8 cellular contexts compared by ENCODE assay signal in genomic region chrX:65534450-65535292, GRCh38. TPM values are rescaled to one million over a fixed set of nuclear protein-coding genes. Genes with fewer than 3 reads are reported as not detected.
A peak's percentile ranks its signal among the peaks of the same experiment; 100 is the strongest.
DNase-seq lines count a peak whose midpoint lies in the region; ATAC-seq and TF ChIP-seq lines count a peak whose summit lies in the region.

Gene LAS1L, minus strand, starts transcription at chrX:65534787. Its CDS starts 72 bp downstream, at chrX:65534715.

- H3K4me3 ChIP-seq in RWPE2 (ENCODE audit: severe bottlenecking) = peak within 1 kb of the TSS; percentile 69

- H3K27ac ChIP-seq in RWPE2 (ENCODE audit: poor library complexity, severe bottlenecking) = no peak within 1 kb of the TSS

- peak within 1 kb of the TSS; percentile 100 for H3K4me3 Mint-ChIP-seq in activated T-helper 2 cell treated with anti-CD3 and anti-CD28 coated beads, Interferon-gamma antibody, Interleukin-2, Interleukin-4, amounts not matched to agents 10 μg/mL and 5 μg/mL and 100 μg/mL, durations not matched to agents 14 hours and 24 hours and 36 hours (ENCODE audit: low read depth)
- peak within 1 kb of the TSS; percentile 93 for H3K4me3 Mint-ChIP-seq in natural killer cell treated with Interleukin-12 subunit alpha and Interleukin-12 subunit beta and Interleukin-15 and Interleukin-18, amount 100 ng/mL, for 72 hours

- H3K36me3 Mint-ChIP-seq in activated T-helper 2 cell treated with anti-CD3 and anti-CD28 coated beads, Interferon-gamma antibody, Interleukin-2, Interleukin-4, amounts not matched to agents 10 μg/mL and 5 μg/mL and 100 μg/mL, durations not matched to agents 14 hours and 24 hours and 36 hours (ENCODE audit: low read depth) = peaks cover 26% of the 10 kb centered on the region
- H3K36me3 Mint-ChIP-seq in natural killer cell treated with Interleukin-12 subunit alpha and Interleukin-12 subunit beta and Interleukin-15 and Interleukin-18, amount 100 ng/mL, for 72 hours = no peaks in the 10 kb centered on the region

- H3K9me3 Mint-ChIP-seq in activated T-helper 2 cell treated with anti-CD3 and anti-CD28 coated beads, Interferon-gamma antibody, Interleukin-2, Interleukin-4, amounts not matched to agents 10 μg/mL and 5 μg/mL and 100 μg/mL, durations not matched to agents 14 hours and 24 hours and 36 hours = no peaks in the 10 kb centered on the region
- no peaks in the 10 kb centered on the region for H3K9me3 Mint-ChIP-seq in natural killer cell treated with Interleukin-12 subunit alpha and Interleukin-12 subunit beta and Interleukin-15 and Interleukin-18, amount 100 ng/mL, for 72 hours

- no peaks in the 10 kb centered on the region for H3K27me3 Mint-ChIP-seq in activated T-helper 2 cell treated with anti-CD3 and anti-CD28 coated beads, Interferon-gamma antibody, Interleukin-2, Interleukin-4, amounts not matched to agents 10 μg/mL and 5 μg/mL and 100 μg/mL, durations not matched to agents 14 hours and 24 hours and 36 hours (ENCODE audit: low read depth)
- peaks cover 0 to 4% of the 10 kb centered on the region in 2 donors for H3K27me3 Mint-ChIP-seq in natural killer cell treated with Interleukin-12 subunit alpha and Interleukin-12 subunit beta and Interleukin-15 and Interleukin-18, amount 100 ng/mL, for 72 hours

- TF ChIP-seq CTCF in RWPE2 (IDR thresholded peaks at IDR 0.05; ENCODE audit: poor library complexity, severe bottlenecking) = no peak

- DNase-seq in EH (ENCODE audit: low read depth) (peak; percentile 94), H4 (ENCODE audit: low spot score) (peak; percentile 95), LoVo (ENCODE audit: low spot score) (peak; percentile 82), RWPE2 (ENCODE audit: low spot score) (peak; percentile 87), fibroblast of peridontal ligament (ENCODE audit: extremely low read depth) (peak; percentile 95)
- peak; percentile 90 for DNase-seq in activated T-helper 2 cell treated with anti-CD3 and anti-CD28 coated beads, Interferon-gamma antibody, Interleukin-2, Interleukin-4, amounts not matched to agents 10 μg/mL and 5 μg/mL and 100 μg/mL, durations not matched to agents 14 hours and 24 hours and 36 hours (ENCODE audit: low spot score)
- peak; percentile 91 for DNase-seq in natural killer cell treated with Interleukin-12 subunit alpha and Interleukin-12 subunit beta and Interleukin-15 and Interleukin-18, amount 100 ng/mL, for 72 hours (ENCODE audit: low spot score)
- DNase-seq in stimulated activated naive CD8-positive, alpha-beta T cell treated with anti-CD3 and anti-CD28 coated beads, Interleukin-15, Interleukin-2, amounts not matched to agents 100 U/mL and 50 U/mL, for 24 hours = peak; percentile 84

- H3K4me1 Mint-ChIP-seq in activated T-helper 2 cell treated with anti-CD3 and anti-CD28 coated beads, Interferon-gamma antibody, Interleukin-2, Interleukin-4, amounts not matched to agents 10 μg/mL and 5 μg/mL and 100 μg/mL, durations not matched to agents 14 hours and 24 hours and 36 hours (ENCODE audit: low read depth) = peaks cover 11% of the 10 kb centered on the region
- peaks cover 14% of the 10 kb centered on the region in 2 donors for H3K4me1 Mint-ChIP-seq in natural killer cell treated with Interleukin-12 subunit alpha and Interleukin-12 subunit beta and Interleukin-15 and Interleukin-18, amount 100 ng/mL, for 72 hours (ENCODE audit: low read depth in 2 of 2)

- no peaks in the 10 kb centered on the region for H3K4me1 ChIP-seq in RWPE2 (ENCODE audit: insufficient read depth, poor library complexity, severe bottlenecking)

- no peaks in the 10 kb centered on the region for H3K27me3 ChIP-seq in RWPE2 (ENCODE audit: insufficient read depth, poor library complexity, severe bottlenecking)

- H3K36me3 ChIP-seq in RWPE2 (ENCODE audit: low read depth) = peaks cover 4% of the 10 kb centered on the region; the same call in 1 of the 2 replicates

- no peaks in the 10 kb centered on the region for H3K9me3 ChIP-seq in RWPE2 (ENCODE audit: severe bottlenecking)

- peak; percentile 99 for ATAC-seq in RWPE2 (ENCODE audit: low read depth)
- peak; percentile 99 for ATAC-seq in natural killer cell treated with Interleukin-12 subunit alpha and Interleukin-12 subunit beta and Interleukin-15 and Interleukin-18, amount 100 ng/mL, for 72 hours
- ATAC-seq in stimulated activated naive CD8-positive, alpha-beta T cell treated with anti-CD3 and anti-CD28 coated beads, Interleukin-15, Interleukin-2, amounts not matched to agents 100 U/mL and 50 U/mL, for 24 hours = peak; percentile 99

- H3K27ac Mint-ChIP-seq in activated T-helper 2 cell treated with anti-CD3 and anti-CD28 coated beads, Interferon-gamma antibody, Interleukin-2, Interleukin-4, amounts not matched to agents 10 μg/mL and 5 μg/mL and 100 μg/mL, durations not matched to agents 14 hours and 24 hours and 36 hours = peak within 1 kb of the TSS; percentile 99
- peak within 1 kb of the TSS; percentile 71 to 89 for H3K27ac Mint-ChIP-seq in natural killer cell treated with Interleukin-12 subunit alpha and Interleukin-12 subunit beta and Interleukin-15 and Interleukin-18, amount 100 ng/mL, for 72 hours

- intact Hi-C loops in activated T-helper 2 cell treated with anti-CD3 and anti-CD28 coated beads, Interferon-gamma antibody, Interleukin-2, Interleukin-4, amounts not matched to agents 10 μg/mL and 5 μg/mL and 100 μg/mL, durations not matched to agents 14 hours and 24 hours and 36 hours (cut with micrococcal nuclease) = loop anchor here (2.0 to 10.0 kb wide), 4 partner anchors 60 to 1330 kb away; partner anchors contain the start of genes AMER1, ZC3H12B and ZC4H2

RNA-seq across cellular contexts. Expression of gene LAS1L, which starts in this region (rescaled TPM):
- 39.5 and 41.5 TPM in 2 replicates for total RNA-seq in H4 (2014; rRNA removed; shearing (Covaris generic))
- total RNA-seq in activated T-helper 2 cell treated with anti-CD3 and anti-CD28 coated beads, Interferon-gamma antibody, Interleukin-2, Interleukin-4, amounts not matched to agents 10 μg/mL and 5 μg/mL and 100 μg/mL, durations not matched to agents 14 hours and 24 hours and 36 hours = 54.0 and 55.9 TPM in 2 replicates
- 10 to 100 TPM; 46.5 to 68.8 TPM for total RNA-seq in natural killer cell treated with Interleukin-12 subunit alpha and Interleukin-12 subunit beta and Interleukin-15 and Interleukin-18, amount 100 ng/mL, for 72 hours
